In the genomic region with DNA sequence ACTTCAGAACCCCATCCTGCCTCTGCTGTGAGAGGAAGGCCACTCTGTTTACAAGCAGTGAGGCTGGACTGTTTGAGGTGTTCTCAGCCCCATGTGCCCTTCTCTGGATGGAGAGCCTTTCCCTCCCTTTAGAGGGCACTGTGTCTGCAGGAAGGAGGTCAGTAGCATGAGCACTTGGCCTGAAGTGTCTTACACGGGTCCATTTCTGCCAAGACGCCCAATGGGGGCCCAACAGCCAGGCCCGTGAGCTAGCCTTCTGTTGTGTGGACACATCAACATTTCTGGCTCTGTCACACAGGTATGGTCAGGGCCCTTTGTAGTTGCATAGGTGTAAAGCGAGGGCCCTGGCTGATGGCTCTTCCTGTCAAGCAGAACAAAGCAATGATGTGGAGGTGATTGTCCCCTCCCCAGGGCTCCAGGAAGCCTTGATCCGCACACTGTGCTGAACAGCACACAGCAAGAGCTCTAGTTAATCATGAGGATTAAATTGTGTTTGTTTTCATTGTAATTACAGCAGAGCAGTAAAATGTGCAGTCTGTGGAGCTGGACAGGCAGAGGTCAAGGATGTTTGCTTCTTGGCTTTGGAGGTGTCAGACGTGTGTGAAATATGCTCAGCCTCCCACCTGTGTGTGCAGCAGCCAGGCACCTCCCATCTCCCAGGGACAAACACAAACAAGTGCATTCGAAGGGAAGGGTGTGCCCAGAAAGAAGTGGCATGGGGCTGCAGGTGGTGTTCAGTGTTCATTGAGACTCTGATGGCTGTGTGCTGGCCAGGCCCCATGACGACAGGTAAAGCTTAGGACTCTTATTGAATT, we compare ENCODE assay signal across 10 cellular contexts.
A peak's percentile ranks its signal among the peaks of the same experiment; 100 is the strongest.
DNase-seq lines count a peak whose midpoint lies in the region; ATAC-seq and TF ChIP-seq lines count a peak whose summit lies in the region.
"Had no signal": no experiment of that assay in that cellular context is flagged by ENCODE, and none has a peak within 500 bp of the region (broad histone marks: within the 10 kb centered on the region; RNA-seq: fewer than 3 reads in every experiment).

No MANE protein-coding gene starts in this region.

- H2BK120ac ChIP-seq in trophoblast cell (ENCODE audit: insufficient read depth, low read length, poor library complexity), result no peak overlapping the region

- H2AK5ac ChIP-seq in trophoblast cell (ENCODE audit: low read length), result no peak overlapping the region

- intact Hi-C loops in mammary epithelial cell (cut with micrococcal nuclease), result loop anchor here (5.0 kb wide), 1 partner anchor 251 kb away; no protein-coding TSS in a partner anchor

- peaks cover 19% of the 10 kb centered on the region for H3K4me1 Mint-ChIP-seq in progenitor cell of endocrine pancreas (ENCODE audit: low read depth)

- no peak for ATAC-seq in gastroesophageal sphincter

- no peak overlapping the region for H2AFZ ChIP-seq in mammary epithelial cell (ENCODE audit: low read depth, low read length)
- H2AFZ ChIP-seq in trophoblast cell (ENCODE audit: insufficient read depth, low read length, poor library complexity), result no peak overlapping the region

- no peak overlapping the region for H3K4ac ChIP-seq in trophoblast cell (ENCODE audit: low read depth, low read length)

- peaks cover 13% of the 10 kb centered on the region for H3K27me3 Mint-ChIP-seq in progenitor cell of endocrine pancreas

- H3K4me3 ChIP-seq in mammary epithelial cell (replicated peaks in 1 of 3; ENCODE audit: insufficient read depth in 1 of 3, low read depth in 2 of 3, low read length in 3 of 3) (no peak overlapping the region), trophoblast cell (ENCODE audit: low read depth, low read length) (no peak overlapping the region), gastroesophageal sphincter (no peak overlapping the region)

- H3K79me2 ChIP-seq in mammary epithelial cell (ENCODE audit: insufficient read depth, low read length) (no peaks in the 10 kb centered on the region), trophoblast cell (ENCODE audit: control insufficient read depth, insufficient read depth, low read length, poor library complexity) (no peaks in the 10 kb centered on the region)

- H3K36me3 Mint-ChIP-seq in progenitor cell of endocrine pancreas (ENCODE audit: insufficient read depth), result no peaks in the 10 kb centered on the region
- H3K36me3 Mint-ChIP-seq: CD4-positive, CD25-positive, alpha-beta regulatory T cell had no signal

- no peaks in the 10 kb centered on the region for H4K20me1 ChIP-seq in mammary epithelial cell (ENCODE audit: insufficient read depth, low read length)

- TF ChIP-seq POLR2A in gastroesophageal sphincter (IDR thresholded peaks at IDR 0.05), result no peak

- H2BK12ac ChIP-seq in trophoblast cell (ENCODE audit: low read length), result no peak overlapping the region

- H4K8ac ChIP-seq in trophoblast cell (ENCODE audit: low read depth, low read length), result no peak overlapping the region

- no peaks in the 10 kb centered on the region for H3K79me1 ChIP-seq in trophoblast cell (ENCODE audit: low read length)

- H3K9ac ChIP-seq in mammary epithelial cell (ENCODE audit: insufficient read depth, low read length) (no peak overlapping the region), trophoblast cell (ENCODE audit: low read length) (no peak overlapping the region)

- H3K27me3 ChIP-seq in mammary epithelial cell (ENCODE audit: insufficient read depth, low read length) (no peaks in the 10 kb centered on the region), trophoblast cell (ENCODE audit: insufficient read depth, low read length) (no peaks in the 10 kb centered on the region), gastroesophageal sphincter (no peaks in the 10 kb centered on the region)

- H3K36me3 ChIP-seq in mammary epithelial cell (ENCODE audit: insufficient read depth, low read length) (no peaks in the 10 kb centered on the region), trophoblast cell (ENCODE audit: control insufficient read depth in 1 of 2, insufficient read depth in 2 of 2, low read length in 2 of 2) (no peaks in the 10 kb centered on the region), gastroesophageal sphincter (no peaks in the 10 kb centered on the region)

- no peak overlapping the region for H3K4me3 Mint-ChIP-seq in progenitor cell of endocrine pancreas (ENCODE audit: low read depth)

- H4K12ac ChIP-seq in trophoblast cell (ENCODE audit: low read depth, low read length), result no peak overlapping the region

- dilution Hi-C loops in mammary epithelial cell (cut with HindIII; ENCODE audit: low sequenced_read_pairs), result no loop called here

- WGBS in mammary epithelial cell (ENCODE audit: low coverage, missing lambda C conversion rate), result 73% methylated on average over 8 of the region's 8 CpGs
- WGBS in trophoblast cell (ENCODE audit: extremely low coverage, insufficient coverage, insufficient read length), result no CpG with 5 or more reads among the region's 8 CpGs
- WGBS in gastroesophageal sphincter (ENCODE audit: low coverage in 1 of 2), 2 donors, result 81% methylated on average over 4 of the region's 8 CpGs; no CpG with 5 or more reads in 1 of the 2 donors

- no peak overlapping the region for H2BK5ac ChIP-seq in trophoblast cell (ENCODE audit: low read depth, low read length, poor library complexity)

- in situ Hi-C loops in mammary epithelial cell (cut with MboI; ENCODE audit: low sequenced_read_pairs in 2 of 2), result no loop called here

- TF ChIP-seq EP300 in gastroesophageal sphincter (IDR thresholded peaks at IDR 0.05), result no peak

- DNase-seq in NCI-H2227 (lab: John Stamatoyannopoulos, UW; ENCODE audit: unreplicated experiment) (peak; percentile 12), NCI-H2227 treated with DMSO at 0.1 percent for 48 hours (lab: John Stamatoyannopoulos, UW) (no peak), NCI-H1417 treated with DMSO at 0.1 percent for 48 hours (lab: John Stamatoyannopoulos, UW) (peak; percentile 83), mammary epithelial cell (peak; percentile 6), progenitor cell of endocrine pancreas (ENCODE audit: low spot score, unreplicated experiment) (no peak), trophoblast cell (no peak), middle frontal gyrus (ENCODE audit: extremely low spot score, low spot score) (no peak)
- DNase-seq: NCI-H1694 had no signal

- H3K4me1 ChIP-seq in mammary epithelial cell (ENCODE audit: insufficient read depth, low read length), result no peaks in the 10 kb centered on the region
- H3K4me1 ChIP-seq in trophoblast cell (ENCODE audit: control insufficient read depth in 1 of 2, insufficient read depth in 2 of 2, low read length in 2 of 2), result peaks cover 0 to 2% of the 10 kb centered on the region in 2 experiments
- peaks cover 0 to 54% (median 23%) of the 10 kb centered on the region in 3 donors for H3K4me1 ChIP-seq in gastroesophageal sphincter

- H4K91ac ChIP-seq in trophoblast cell (ENCODE audit: low read depth, low read length), result no peak overlapping the region

- peak overlapping the region; percentile 13 for H3K27ac Mint-ChIP-seq in progenitor cell of endocrine pancreas

- H3K23ac ChIP-seq in trophoblast cell (ENCODE audit: low read length), result no peak overlapping the region

- H3K14ac ChIP-seq in trophoblast cell (ENCODE audit: low read length), result no peak overlapping the region

- no TSS peak for BruUV-seq in mammary epithelial cell (replicated peaks; lab: Mats Ljungman, UMichigan)

- TF ChIP-seq CTCF in mammary epithelial cell (conservative IDR thresholded peaks at IDR 0.05 in 1 of 2, IDR thresholded peaks at IDR 0.05 in 1 of 2; ENCODE audit: extremely low read depth in 1 of 2, insufficient read depth in 1 of 2, low read depth in 1 of 2, low read length in 2 of 2) (peak; percentile 23 to 52), progenitor cell of endocrine pancreas (IDR thresholded peaks at IDR 0.05; ENCODE audit: unreplicated experiment) (peak; percentile 30), gastroesophageal sphincter (IDR thresholded peaks at IDR 0.05) (no peak)

- H3K27ac ChIP-seq in mammary epithelial cell (ENCODE audit: insufficient read depth, low read depth, low read length), result no peak overlapping the region
- H3K27ac ChIP-seq in trophoblast cell (ENCODE audit: low read depth, low read length), result no peak overlapping the region
- no peak overlapping the region for H3K27ac ChIP-seq in gastroesophageal sphincter

- no peaks in the 10 kb centered on the region for H3K9me3 Mint-ChIP-seq in progenitor cell of endocrine pancreas (ENCODE audit: low read depth)
- H3K9me3 Mint-ChIP-seq: CD4-positive, CD25-positive, alpha-beta regulatory T cell had no signal

- CTCF ChIA-PET in mammary epithelial cell (lab: Charles Lee; ENCODE audit: low non-redundant PET), result no interaction called here

- no peak overlapping the region for H3K18ac ChIP-seq in trophoblast cell (ENCODE audit: low read length)

- H3K4me2 ChIP-seq in mammary epithelial cell (ENCODE audit: insufficient read depth, low read depth, low read length), result no peak overlapping the region
- no peak overlapping the region for H3K4me2 ChIP-seq in trophoblast cell (ENCODE audit: low read length)

- H3K9me3 ChIP-seq in mammary epithelial cell (replicated peaks; ENCODE audit: insufficient read depth, low read length), result no peaks in the 10 kb centered on the region
- peaks cover 2% of the 10 kb centered on the region for H3K9me3 ChIP-seq in trophoblast cell (ENCODE audit: insufficient read depth, low read depth, low read length)
- no peaks in the 10 kb centered on the region for H3K9me3 ChIP-seq in gastroesophageal sphincter

Comparison
In these comparisons a context has a peak if more than half of its experiments do, and no peak if none do; other contexts are left out.
1. DNase-seq: peak in NCI-H2227 (single experiment), NCI-H1417 treated with DMSO at 0.1 percent for 48 hours (single experiment) and mammary epithelial cell (single experiment); none in NCI-H2227 treated with DMSO at 0.1 percent for 48 hours (single experiment), progenitor cell of endocrine pancreas (single experiment), trophoblast cell (0 of 2) and middle frontal gyrus (single experiment).
2. CTCF ChIP-seq: peak in mammary epithelial cell (2 of 2) and progenitor cell of endocrine pancreas (single experiment); none in gastroesophageal sphincter (0 of 4).